In genomic region chr1:17563494-17564281, GRCh38 we compare ENCODE assay signal across 15 cellular contexts. TPM values are rescaled to one million over a fixed set of nuclear protein-coding genes. Genes with fewer than 3 reads are reported as not detected.
A peak's percentile ranks its signal among the peaks of the same experiment; 100 is the strongest.
DNase-seq lines count a peak whose midpoint lies in the region; ATAC-seq, FAIRE-seq and TF ChIP-seq lines count a peak whose summit lies in the region.
"Had no signal": no experiment of that assay in that cellular context is flagged by ENCODE, and none has a peak within 500 bp of the region (broad histone marks: within the 10 kb centered on the region; RNA-seq: fewer than 3 reads in every experiment).

No MANE protein-coding gene starts in this region.

- TF ChIP-seq CTCF in ascending aorta (IDR thresholded peaks at IDR 0.05) (no peak), heart right ventricle (IDR thresholded peaks at IDR 0.05) (no peak), pancreas (IDR thresholded peaks at IDR 0.05) (no peak), lower lobe of right lung (IDR thresholded peaks at IDR 0.05) (no peak)

- 62 to 67% methylated on average over 8 of the region's 8 CpGs for WGBS in heart right ventricle, 2 donors
- WGBS in pancreas, 2 donors: 60 to 62% methylated on average over 8 of the region's 8 CpGs

- peak overlapping the region in 7 of 11 experiments; percentile 31 to 94 (median 91); a peak in 11 of 22 replicates for H3K4me2 ChIP-seq in BLaER1 treated with 17β-estradiol and CSF1 and Interleukin-3, amounts not matched to agents 10 nM and 100 nM
- H3K4me2 ChIP-seq: smooth muscle cell had no signal

- no peak for FAIRE-seq in pancreas (lab: Jason Lieb, UNC)

- intact Hi-C loops in ascending aorta (cut with DNase I): no loop called here
- intact Hi-C loops in heart right ventricle (cut with DNase I): no loop called here
- intact Hi-C loops in pancreas (cut with DNase I): no loop called here
- intact Hi-C loops in lower lobe of right lung (cut with DNase I): no loop called here

- H3K9me3 ChIP-seq in BLaER1 treated with 17β-estradiol and CSF1 and Interleukin-3, amounts not matched to agents 10 nM and 100 nM (replicated peaks in 1 of 11): no peaks in the 10 kb centered on the region
- no peaks in the 10 kb centered on the region for H3K9me3 ChIP-seq in ascending aorta
- H3K9me3 ChIP-seq in heart right ventricle: no peaks in the 10 kb centered on the region
- no peaks in the 10 kb centered on the region for H3K9me3 ChIP-seq in pancreas
- no peaks in the 10 kb centered on the region for H3K9me3 ChIP-seq in lower lobe of right lung

- peak overlapping the region in 4 of 11 experiments; percentile 13 to 46 (median 26); a peak in 4 of 22 replicates for H3K9ac ChIP-seq in BLaER1 treated with 17β-estradiol and CSF1 and Interleukin-3, amounts not matched to agents 10 nM and 100 nM

- H4K20me1 ChIP-seq in BLaER1 treated with 17β-estradiol and CSF1 and Interleukin-3, amounts not matched to agents 10 nM and 100 nM: peaks cover 6 to 97% (median 80%) of the 10 kb centered on the region in 11 experiments; a peak in 21 of 22 replicates

- peaks cover 71 to 100% (median 89%) of the 10 kb centered on the region in 10 experiments for H3K4me1 ChIP-seq in BLaER1 treated with 17β-estradiol and CSF1 and Interleukin-3, amounts not matched to agents 10 nM and 100 nM
- peaks cover 68 to 97% of the 10 kb centered on the region in 2 donors for H3K4me1 ChIP-seq in ascending aorta
- H3K4me1 ChIP-seq in heart right ventricle: peaks cover 46 to 100% (median 81%) of the 10 kb centered on the region in 9 donors
- H3K4me1 ChIP-seq in pancreas: peaks cover 54 to 77% (median 73%) of the 10 kb centered on the region in 3 donors
- peaks cover 56% of the 10 kb centered on the region for H3K4me1 ChIP-seq in lower lobe of right lung

- ATAC-seq in heart right ventricle (peak; percentile 30 to 79 (median 66)), pancreas (peak; percentile 8 to 27 (median 14)), GM21515 (IDR thresholded peaks at IDR 0.05; ENCODE audit: unreplicated experiment) (no peak), lower lobe of right lung (no peak)

- H3K36me3 ChIP-seq in BLaER1 treated with 17β-estradiol and CSF1 and Interleukin-3, amounts not matched to agents 10 nM and 100 nM: peaks cover 0 to 8% (median 0%) of the 10 kb centered on the region in 11 experiments; a peak in 1 of 22 replicates
- H3K36me3 ChIP-seq in ascending aorta: no peaks in the 10 kb centered on the region
- H3K36me3 ChIP-seq in heart right ventricle: no peaks in the 10 kb centered on the region
- no peaks in the 10 kb centered on the region for H3K36me3 ChIP-seq in pancreas
- no peaks in the 10 kb centered on the region for H3K36me3 ChIP-seq in lower lobe of right lung

- H3K27me3 ChIP-seq in BLaER1 treated with 17β-estradiol and CSF1 and Interleukin-3, amounts not matched to agents 10 nM and 100 nM: no peaks in the 10 kb centered on the region
- H3K27me3 ChIP-seq in ascending aorta: no peaks in the 10 kb centered on the region
- H3K27me3 ChIP-seq in heart right ventricle: no peaks in the 10 kb centered on the region
- no peaks in the 10 kb centered on the region for H3K27me3 ChIP-seq in pancreas
- no peaks in the 10 kb centered on the region for H3K27me3 ChIP-seq in lower lobe of right lung (ENCODE audit: low read depth)

- peak overlapping the region in 6 of 11 experiments; percentile 4 to 37 (median 10); a peak in 2 of 22 replicates for H3K27ac ChIP-seq in BLaER1 treated with 17β-estradiol and CSF1 and Interleukin-3, amounts not matched to agents 10 nM and 100 nM
- H3K27ac ChIP-seq in ascending aorta (peak overlapping the region; percentile 95 to 98), heart right ventricle (peak overlapping the region in 9 of 10 donors; percentile 36 to 94 (median 81)), pancreas (peak overlapping the region; percentile 58 to 78 (median 72)), lower lobe of right lung (no peak overlapping the region)

- no peak overlapping the region for H3K4me3 ChIP-seq in BLaER1 treated with 17β-estradiol and CSF1 and Interleukin-3, amounts not matched to agents 10 nM and 100 nM
- H3K4me3 ChIP-seq in ascending aorta (no peak overlapping the region), heart right ventricle (no peak overlapping the region), pancreas (no peak overlapping the region), lower lobe of right lung (no peak overlapping the region)
- H3K4me3 ChIP-seq: smooth muscle cell had no signal

- DNase-seq in ascending aorta (ENCODE audit: low spot score in 2 of 2) (peak; percentile 49 to 89), heart right ventricle (peak; percentile 58 to 59), pancreas (peak in 2 of 6 donors; percentile 65 to 77), NCI-H345 (lab: John Stamatoyannopoulos, UW) (no peak), Kasumi-1 (lab: John Stamatoyannopoulos, UW) (no peak), lower lobe of right lung (no peak)
- DNase-seq: H9, islet precursor cell, NCI-H2107, nephron progenitor cell, SW 1271, trophoblast cell had no signal

RNA-seq across cellular contexts. Expression of gene ARHGEF10L, which starts 24.2 kb away (rescaled TPM):
- 177 TPM for total RNA-seq in ascending aorta
- 10 to 100 TPM; 45.4 to 65.0 (median 49.4) TPM for total RNA-seq in heart right ventricle
- 10 to 100 TPM; 52.8 to 68.4 TPM for polyA plus RNA-seq in heart right ventricle
- total RNA-seq in pancreas: 10 to 100 TPM; 36.2 to 58.7 (median 48.2) TPM
- polyA plus RNA-seq in pancreas: 100 to 1,000 TPM; 103 to 104 TPM
- 57.9 TPM for total RNA-seq in lower lobe of right lung

Comparison
In these comparisons a context has a peak if more than half of its experiments do, and no peak if none do; other contexts are left out.
1. DNase-seq: peak in ascending aorta (2 of 2) and heart right ventricle (2 of 2); none in NCI-H345 (single experiment), Kasumi-1 (0 of 2) and lower lobe of right lung (single experiment).
2. ATAC-seq: peak in heart right ventricle (8 of 8) and pancreas (4 of 4); none in GM21515 (single experiment) and lower lobe of right lung (0 of 2).